10 cellular contexts compared by ENCODE assay signal in the genomic region with DNA sequence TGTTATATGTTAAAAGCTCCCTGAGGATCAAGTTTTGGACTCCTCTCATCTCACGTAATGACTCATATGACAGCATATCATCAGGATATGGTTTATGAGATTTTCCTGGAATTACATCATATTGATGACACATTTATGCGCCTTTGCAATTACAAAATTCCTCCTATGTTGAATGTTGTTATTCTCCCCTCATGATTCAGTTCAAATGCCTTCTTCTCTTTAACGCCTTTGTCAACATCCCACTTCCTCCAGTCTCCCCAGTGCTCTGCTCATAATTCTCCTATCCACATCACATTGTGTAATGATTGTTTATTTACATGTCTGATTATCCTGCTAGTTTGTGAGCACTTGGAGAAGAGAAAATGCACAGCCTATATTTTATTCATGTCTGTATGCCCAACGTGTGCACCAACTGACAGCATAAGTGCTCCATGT.
A peak's percentile ranks its signal among the peaks of the same experiment; 100 is the strongest.
DNase-seq lines count a peak whose midpoint lies in the region; TF ChIP-seq lines count a peak whose summit lies in the region.
"Had no signal": no experiment of that assay in that cellular context is flagged by ENCODE, and none has a peak within 500 bp of the region (broad histone marks: within the 10 kb centered on the region; RNA-seq: fewer than 3 reads in every experiment).

No MANE protein-coding gene starts in this region.

- no peaks in the 10 kb centered on the region for H3K27me3 ChIP-seq in osteoblast (ENCODE audit: insufficient read depth, low read length)

- no peaks in the 10 kb centered on the region for H3K36me3 Mint-ChIP-seq in type B pancreatic cell

- DNase-seq in EH (ENCODE audit: low read depth) (peak; percentile 98), NCI-H460 (ENCODE audit: extremely low read depth, low read depth) (peak; percentile 92), dedifferentiated amniotic fluid mesenchymal stem cell (ENCODE audit: extremely low spot score) (peak; percentile 87), osteoblast (ENCODE audit: insufficient read length, low spot score, missing footprints) (peak; percentile 39), type B pancreatic cell (ENCODE audit: extremely low spot score, unreplicated experiment) (no peak), ureter (ENCODE audit: low spot score) (no peak), substantia nigra (lab: John Stamatoyannopoulos, UW) (no peak)
- no peak for DNase-seq in activated CD8-positive, alpha-beta memory T cell treated with anti-CD3 and anti-CD28 coated beads for 24 hours
- DNase-seq: activated CD4-positive, alpha-beta T cell treated with anti-CD3 and anti-CD28 coated beads, Interleukin-2, amount 10 ng/mL, durations not matched to agents 7 days and 5 days had no signal

- H3K27ac ChIP-seq in osteoblast (ENCODE audit: low read depth, low read length): peak overlapping the region; percentile 95
- no peak overlapping the region for H3K27ac ChIP-seq in substantia nigra (ENCODE audit: low read depth, low read length, poor library complexity, severe bottlenecking)

- H3K4me1 Mint-ChIP-seq in type B pancreatic cell (ENCODE audit: unreplicated experiment): peaks cover 7% of the 10 kb centered on the region

- H4K20me1 ChIP-seq in osteoblast (ENCODE audit: insufficient read depth, low read length): no peaks in the 10 kb centered on the region

- peaks cover 10% of the 10 kb centered on the region for H3K79me2 ChIP-seq in osteoblast (ENCODE audit: insufficient read depth, low read length)

- H3K4me3 Mint-ChIP-seq in type B pancreatic cell: no peak overlapping the region
- H3K4me3 Mint-ChIP-seq: activated CD4-positive, alpha-beta T cell treated with anti-CD3 and anti-CD28 coated beads, Interleukin-2, amount 10 ng/mL, durations not matched to agents 7 days and 5 days had no signal

- TF ChIP-seq CTCF in osteoblast (IDR thresholded peaks at IDR 0.05; ENCODE audit: extremely low read depth, low read depth, low read length) (no peak), type B pancreatic cell (conservative IDR thresholded peaks at IDR 0.05) (no peak)

- H3K9me3 ChIP-seq in osteoblast (ENCODE audit: low read depth, low read length): no peaks in the 10 kb centered on the region

- H3K9me3 Mint-ChIP-seq in type B pancreatic cell: peaks cover 3% of the 10 kb centered on the region

- H2AFZ ChIP-seq in osteoblast (ENCODE audit: low read length): no peak overlapping the region

- H3K4me3 ChIP-seq in osteoblast (ENCODE audit: insufficient read depth, low read length): no peak overlapping the region
- H3K4me3 ChIP-seq: GM12878 had no signal

- H3K4me2 ChIP-seq in osteoblast (ENCODE audit: insufficient read depth, low read length): peak overlapping the region; percentile 42

- H3K4me1 ChIP-seq in osteoblast (ENCODE audit: insufficient read depth, low read length): peaks cover 46% of the 10 kb centered on the region

- H3K27ac Mint-ChIP-seq in type B pancreatic cell: no peak overlapping the region
- H3K27ac Mint-ChIP-seq: activated CD4-positive, alpha-beta T cell treated with anti-CD3 and anti-CD28 coated beads, Interleukin-2, amount 10 ng/mL, durations not matched to agents 7 days and 5 days had no signal

- peaks cover 3% of the 10 kb centered on the region for H3K36me3 ChIP-seq in osteoblast (ENCODE audit: insufficient read depth, low read length)

- no peaks in the 10 kb centered on the region for H3K27me3 Mint-ChIP-seq in type B pancreatic cell

Comparison
In these comparisons a context has a peak if more than half of its experiments do, and no peak if none do; other contexts are left out.
1. DNase-seq: peak in EH (single experiment), NCI-H460 (single experiment), dedifferentiated amniotic fluid mesenchymal stem cell (single experiment) and osteoblast (single experiment); none in activated CD8-positive, alpha-beta memory T cell treated with anti-CD3 and anti-CD28 coated beads for 24 hours (single experiment), type B pancreatic cell (single experiment), ureter (single experiment) and substantia nigra (0 of 49).